In the genomic region with DNA sequence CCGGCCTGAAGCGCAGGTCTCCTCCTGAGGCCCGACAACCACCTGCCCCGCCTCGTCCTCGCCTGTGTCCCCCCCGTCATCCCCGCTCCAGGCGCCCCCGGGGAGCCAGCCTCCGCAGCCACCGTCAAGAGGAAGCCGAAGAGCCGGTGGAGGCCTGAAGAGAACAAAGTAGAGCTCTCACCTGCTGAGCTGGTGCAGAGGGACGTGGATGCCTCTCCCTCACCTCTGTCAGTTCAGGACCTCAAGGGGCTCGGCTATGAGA, we compare ENCODE assay signal across 20 cellular contexts.
DNase-seq lines count a peak whose midpoint lies in the region; ATAC-seq and TF ChIP-seq lines count a peak whose summit lies in the region.
"Had no signal": no experiment of that assay in that cellular context is flagged by ENCODE, and none has a peak within 500 bp of the region (broad histone marks: within the 10 kb centered on the region; RNA-seq: fewer than 3 reads in every experiment).

No MANE protein-coding gene starts in this region.

- DNase-seq in NCI-H510A treated with DMSO at 0.1 percent for 48 hours (lab: John Stamatoyannopoulos, UW) (peak; percentile 53), NCI-H510A (lab: John Stamatoyannopoulos, UW) (no peak), H7 (peak; percentile 24), NCI-H146 treated with DMSO at 0.1 percent for 48 hours (lab: John Stamatoyannopoulos, UW; ENCODE audit: unreplicated experiment) (peak; percentile 1), ascending aorta (ENCODE audit: low spot score in 2 of 2) (no peak), NK-92 (lab: John Stamatoyannopoulos, UW; ENCODE audit: unreplicated experiment) (no peak)
- DNase-seq: CD4-positive, CD25-positive, alpha-beta regulatory T cell; CD8-positive, alpha-beta memory T cell; COR-L47; DMS 273 treated with DMSO at 0.1 percent for 48 hours; DMS79; GDM1; GOT3; H9 had no signal

- no peak overlapping the region for H3K27ac Mint-ChIP-seq in stimulated activated memory B cell treated with anti-CD40 and anti-IgM and Interleukin-4, amounts not matched to agents 10 μg/mL and 1 μg/mL and 100 μg/mL, for 72 hours
- H3K27ac Mint-ChIP-seq: B cell; CD4-positive, CD25-positive, alpha-beta regulatory T cell; CD8-positive, alpha-beta memory T cell; H9; IgD-negative memory B cell had no signal

- H3K4me1 ChIP-seq in ascending aorta: no peaks in the 10 kb centered on the region

- no peak overlapping the region for H3K4me3 ChIP-seq in H7 (ENCODE audit: insufficient read depth, low read depth, low read length)
- H3K4me3 ChIP-seq in ascending aorta: no peak overlapping the region
- H3K4me3 ChIP-seq: BLaER1 treated with 17β-estradiol and CSF1 and Interleukin-3, amounts not matched to agents 10 nM and 100 nM had no signal

- no peaks in the 10 kb centered on the region for H3K36me3 Mint-ChIP-seq in stimulated activated memory B cell treated with anti-CD40 and anti-IgM and Interleukin-4, amounts not matched to agents 10 μg/mL and 1 μg/mL and 100 μg/mL, for 72 hours
- H3K36me3 Mint-ChIP-seq: CD4-positive, CD25-positive, alpha-beta regulatory T cell; IgD-negative memory B cell had no signal

- H3K36me3 ChIP-seq in H7 (replicated peaks; ENCODE audit: control insufficient read depth, insufficient read depth, low read length): no peaks in the 10 kb centered on the region
- no peaks in the 10 kb centered on the region for H3K36me3 ChIP-seq in ascending aorta
- H3K36me3 ChIP-seq: BLaER1 treated with 17β-estradiol and CSF1 and Interleukin-3, amounts not matched to agents 10 nM and 100 nM had no signal

- no peak overlapping the region for H3K27ac ChIP-seq in ascending aorta
- H3K27ac ChIP-seq: BLaER1 treated with 17β-estradiol and CSF1 and Interleukin-3, amounts not matched to agents 10 nM and 100 nM had no signal

- no peak for TF ChIP-seq CTCF in ascending aorta (IDR thresholded peaks at IDR 0.05)

- H3K27me3 ChIP-seq in H7 (ENCODE audit: control insufficient read depth, insufficient read depth, low read length): no peaks in the 10 kb centered on the region
- H3K27me3 ChIP-seq in ascending aorta: no peaks in the 10 kb centered on the region
- H3K27me3 ChIP-seq: BLaER1 treated with 17β-estradiol and CSF1 and Interleukin-3, amounts not matched to agents 10 nM and 100 nM had no signal

- ATAC-seq in stimulated activated memory B cell treated with anti-CD40 and anti-IgM and Interleukin-4, amounts not matched to agents 10 μg/mL and 1 μg/mL and 100 μg/mL, for 72 hours: peak; percentile 44
- ATAC-seq in HG02759 (IDR thresholded peaks at IDR 0.05; ENCODE audit: unreplicated experiment): no peak
- ATAC-seq: HepG2 had no signal

- H3K4me1 Mint-ChIP-seq in stimulated activated memory B cell treated with anti-CD40 and anti-IgM and Interleukin-4, amounts not matched to agents 10 μg/mL and 1 μg/mL and 100 μg/mL, for 72 hours: no peaks in the 10 kb centered on the region
- H3K4me1 Mint-ChIP-seq: B cell; CD4-positive, CD25-positive, alpha-beta regulatory T cell; CD8-positive, alpha-beta memory T cell; IgD-negative memory B cell had no signal

- intact Hi-C loops in ascending aorta (cut with DNase I): no loop called here

- H3K9me3 ChIP-seq in ascending aorta: no peaks in the 10 kb centered on the region

- no peak overlapping the region for H3K4me3 Mint-ChIP-seq in stimulated activated memory B cell treated with anti-CD40 and anti-IgM and Interleukin-4, amounts not matched to agents 10 μg/mL and 1 μg/mL and 100 μg/mL, for 72 hours
- H3K4me3 Mint-ChIP-seq: B cell; CD4-positive, CD25-positive, alpha-beta regulatory T cell; CD8-positive, alpha-beta memory T cell; H9; IgD-negative memory B cell had no signal

- H3K27me3 Mint-ChIP-seq in stimulated activated memory B cell treated with anti-CD40 and anti-IgM and Interleukin-4, amounts not matched to agents 10 μg/mL and 1 μg/mL and 100 μg/mL, for 72 hours: peaks cover 22% of the 10 kb centered on the region

- no peaks in the 10 kb centered on the region for H3K9me3 Mint-ChIP-seq in stimulated activated memory B cell treated with anti-CD40 and anti-IgM and Interleukin-4, amounts not matched to agents 10 μg/mL and 1 μg/mL and 100 μg/mL, for 72 hours
- H3K9me3 Mint-ChIP-seq: H9 had no signal

Comparison
In these comparisons a context has a peak if more than half of its experiments do, and no peak if none do; other contexts are left out.
1. DNase-seq: peak in NCI-H510A treated with DMSO at 0.1 percent for 48 hours (single experiment), H7 (single experiment) and NCI-H146 treated with DMSO at 0.1 percent for 48 hours (single experiment); none in NCI-H510A (single experiment), ascending aorta (0 of 2) and NK-92 (single experiment).